11 cellular contexts compared by ENCODE assay signal in genomic region chr11:13717331-13717730, GRCh38. TPM values are rescaled to one million over a fixed set of nuclear protein-coding genes. Genes with fewer than 3 reads are reported as not detected.
DNase-seq lines count a peak whose midpoint lies in the region; ATAC-seq, FAIRE-seq and TF ChIP-seq lines count a peak whose summit lies in the region.
"Had no signal": no experiment of that assay in that cellular context is flagged by ENCODE, and none has a peak within 500 bp of the region (broad histone marks: within the 10 kb centered on the region; RNA-seq: fewer than 3 reads in every experiment).

No MANE protein-coding gene starts in this region.

- no peaks in the 10 kb centered on the region for H3K9me3 Mint-ChIP-seq in natural killer cell
- H3K9me3 Mint-ChIP-seq: IgD-negative memory B cell had no signal

- POLR2A ChIA-PET in GM10248 (lab: Yijun Ruan, JAX) = interaction anchor here (0.6 kb wide), 1 partner anchor 25 kb away, joined by 3 read pairs; no protein-coding TSS in a partner anchor

- FAIRE-seq in RCC 7860 (lab: Jason Lieb, UNC) = no peak
- FAIRE-seq: GM18507 had no signal

- no peaks in the 10 kb centered on the region for H3K27me3 Mint-ChIP-seq in natural killer cell (ENCODE audit: low read depth in 2 of 2)
- H3K27me3 Mint-ChIP-seq: IgD-negative memory B cell had no signal

- peaks cover 17% of the 10 kb centered on the region for H3K36me3 Mint-ChIP-seq in natural killer cell

- TF ChIP-seq CTCF in epithelial cell of esophagus (IDR thresholded peaks at IDR 0.05; ENCODE audit: insufficient read depth, low read depth, low read length, missing control alignments) (no peak), natural killer cell (IDR thresholded peaks at IDR 0.05) (no peak), GM10248 (IDR thresholded peaks at IDR 0.05; ENCODE audit: control extremely low read depth, extremely low read depth, low read depth, missing control alignments) (no peak)

- DNase-seq in ELF-1 (ENCODE audit: low read depth, low spot score) (peak; percentile 11), RCC 7860 (ENCODE audit: low spot score) (peak; percentile 9), epithelial cell of esophagus (ENCODE audit: low read depth) (peak; percentile 39), natural killer cell (no peak), GM10248 (ENCODE audit: extremely low spot score) (no peak), NCI-H1092 treated with DMSO at 0.1 percent for 48 hours (lab: John Stamatoyannopoulos, UW) (no peak), NCI-H524 treated with DMSO at 0.1 percent for 48 hours (lab: John Stamatoyannopoulos, UW) (no peak)
- DNase-seq: activated CD8-positive, alpha-beta memory T cell treated with anti-CD3 and anti-CD28 coated beads for 24 hours had no signal

- peak overlapping the region in 1 of 2 donors; percentile 68 for H3K27ac Mint-ChIP-seq in natural killer cell
- H3K27ac Mint-ChIP-seq: IgD-negative memory B cell had no signal

- H3K4me1 Mint-ChIP-seq in natural killer cell = peaks cover 27 to 28% of the 10 kb centered on the region in 2 donors

- H3K4me3 ChIP-seq in epithelial cell of esophagus (ENCODE audit: low read length) = no peak overlapping the region

- H3K4me3 Mint-ChIP-seq in natural killer cell = no peak overlapping the region
- H3K4me3 Mint-ChIP-seq: IgD-negative memory B cell had no signal

- ATAC-seq in natural killer cell = peak in 2 of 3 donors; percentile 28 to 48
- no peak for ATAC-seq in HG02678 (IDR thresholded peaks at IDR 0.05; ENCODE audit: unreplicated experiment)

- CTCF ChIA-PET in GM10248 (lab: Yijun Ruan, JAX) = interaction anchor here (1.5 kb wide), 1 partner anchor 11 kb away, joined by 3 read pairs; no protein-coding TSS in a partner anchor

- intact Hi-C loops in natural killer cell (cut with micrococcal nuclease) = loop anchor here (10.0 kb wide), 1 partner anchor 233 kb away; no protein-coding TSS in a partner anchor

RNA-seq across cellular contexts. Expression of gene FAR1, which starts 48.9 kb away (rescaled TPM):
- 10 to 100 TPM; 59.5 to 74.7 (median 74.6) TPM for total RNA-seq in natural killer cell

Comparison
In these comparisons a context has a peak if more than half of its experiments do, and no peak if none do; other contexts are left out.
1. DNase-seq: peak in ELF-1 (single experiment), RCC 7860 (single experiment) and epithelial cell of esophagus (single experiment); none in natural killer cell (single experiment), GM10248 (single experiment), NCI-H1092 treated with DMSO at 0.1 percent for 48 hours (single experiment) and NCI-H524 treated with DMSO at 0.1 percent for 48 hours (single experiment).